Comparison of ENCODE assay signal across 14 cellular contexts in the genomic region with DNA sequence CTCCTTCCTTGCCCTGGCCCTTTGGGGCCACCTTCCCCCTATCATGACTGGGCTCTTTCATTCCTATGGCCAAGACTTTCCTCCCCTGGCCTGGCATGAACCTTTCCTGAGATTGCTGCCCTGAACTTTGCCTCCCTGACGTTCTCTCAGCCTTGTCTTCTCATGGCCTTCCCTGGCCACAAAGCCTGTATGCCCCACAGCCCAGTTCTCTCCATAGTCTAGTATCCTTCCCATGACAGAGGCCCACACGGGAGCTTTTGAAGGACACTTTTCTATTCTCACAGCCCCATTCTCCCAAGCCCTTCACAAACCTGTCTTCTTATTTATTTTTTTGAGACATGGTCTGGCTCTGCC. TPM values are rescaled to one million over a fixed set of nuclear protein-coding genes. Genes with fewer than 3 reads are reported as not detected.
A peak's percentile ranks its signal among the peaks of the same experiment; 100 is the strongest.
DNase-seq lines count a peak whose midpoint lies in the region; ATAC-seq and TF ChIP-seq lines count a peak whose summit lies in the region.
"Had no signal": no experiment of that assay in that cellular context is flagged by ENCODE, and none has a peak within 500 bp of the region (broad histone marks: within the 10 kb centered on the region; RNA-seq: fewer than 3 reads in every experiment).

No MANE protein-coding gene starts in this region.

- H3K9me3 Mint-ChIP-seq in Calu3 (ENCODE audit: low read depth, unreplicated experiment), result no peaks in the 10 kb centered on the region
- H3K9me3 Mint-ChIP-seq in natural killer cell treated with Interleukin-12 subunit alpha and Interleukin-12 subunit beta and Interleukin-15 and Interleukin-18, amount 100 ng/mL, for 72 hours, result no peaks in the 10 kb centered on the region

- no peak for TF ChIP-seq POLR2A in adrenal gland (IDR thresholded peaks at IDR 0.05)
- TF ChIP-seq POLR2A in body of pancreas (IDR thresholded peaks at IDR 0.05), result no peak

- WGBS in adrenal gland, 4 donors, result 35 to 48% (median 45%) methylated on average over 2 of the region's 2 CpGs
- 56% methylated on average over 2 of the region's 2 CpGs for WGBS in body of pancreas, 2 donors

- DNase-seq in A673 (ENCODE audit: low spot score) (no peak), Calu3 (no peak), adrenal gland (no peak), body of pancreas (no peak), NCI-H345 (lab: John Stamatoyannopoulos, UW) (no peak), posterior vena cava (ENCODE audit: low spot score) (no peak)
- no peak for DNase-seq in natural killer cell treated with Interleukin-12 subunit alpha and Interleukin-12 subunit beta and Interleukin-15 and Interleukin-18, amount 100 ng/mL, for 72 hours (ENCODE audit: low spot score)
- DNase-seq: esophagus squamous epithelium, NCI-H1694 treated with DMSO at 0.1 percent for 48 hours, SW 1271 had no signal

- no peak overlapping the region for H3K4me3 ChIP-seq in A673 (ENCODE audit: low read depth, low read length, poor library complexity, severe bottlenecking)
- H3K4me3 ChIP-seq in adrenal gland, result no peak overlapping the region
- H3K4me3 ChIP-seq in body of pancreas, result no peak overlapping the region
- H3K4me3 ChIP-seq: skin epidermis had no signal

- H3K27ac ChIP-seq in A673 (ENCODE audit: low read depth, low read length, poor library complexity, severe bottlenecking) (peak overlapping the region; percentile 98), adrenal gland (peak overlapping the region in 3 of 5 donors; percentile 82 to 96 (median 96)), body of pancreas (no peak overlapping the region)

- peak overlapping the region; percentile 93 for H3K27ac Mint-ChIP-seq in Calu3 (ENCODE audit: unreplicated experiment)
- H3K27ac Mint-ChIP-seq in natural killer cell treated with Interleukin-12 subunit alpha and Interleukin-12 subunit beta and Interleukin-15 and Interleukin-18, amount 100 ng/mL, for 72 hours, result peak overlapping the region; percentile 75

- peak overlapping the region; percentile 75 for H3K4me3 Mint-ChIP-seq in Calu3 (ENCODE audit: low read depth, unreplicated experiment)
- H3K4me3 Mint-ChIP-seq in natural killer cell treated with Interleukin-12 subunit alpha and Interleukin-12 subunit beta and Interleukin-15 and Interleukin-18, amount 100 ng/mL, for 72 hours, result peak overlapping the region; percentile 65

- H3K36me3 ChIP-seq in A673 (ENCODE audit: insufficient read depth, low read length, poor library complexity, severe bottlenecking), result peaks cover 52% of the 10 kb centered on the region
- H3K36me3 ChIP-seq in adrenal gland (replicated peaks in 1 of 2), result peaks cover 0 to 21% of the 10 kb centered on the region in 2 donors
- H3K36me3 ChIP-seq in body of pancreas (replicated peaks in 1 of 2; ENCODE audit: insufficient read depth in 1 of 2, low read depth in 2 of 2), result no peaks in the 10 kb centered on the region

- POLR2A ChIA-PET in A673 (lab: Charles Lee; ENCODE audit: low non-redundant PET), result interaction anchor here (0.6 kb wide), 1 partner anchor 24 kb away, joined by 3 read pairs; no protein-coding TSS in a partner anchor

- H3K4me1 Mint-ChIP-seq in Calu3 (ENCODE audit: low read depth, unreplicated experiment), result peaks cover 37% of the 10 kb centered on the region
- peaks cover 36 to 47% of the 10 kb centered on the region in 2 donors for H3K4me1 Mint-ChIP-seq in natural killer cell treated with Interleukin-12 subunit alpha and Interleukin-12 subunit beta and Interleukin-15 and Interleukin-18, amount 100 ng/mL, for 72 hours (ENCODE audit: low read depth in 2 of 2)

- no peak for ATAC-seq in natural killer cell treated with Interleukin-12 subunit alpha and Interleukin-12 subunit beta and Interleukin-15 and Interleukin-18, amount 100 ng/mL, for 72 hours
- ATAC-seq in body of pancreas (no peak), HG03159 (IDR thresholded peaks at IDR 0.05; ENCODE audit: unreplicated experiment) (no peak)

- H3K4me1 ChIP-seq in A673 (ENCODE audit: insufficient read depth, low read length, poor library complexity, severe bottlenecking) (peaks cover 23% of the 10 kb centered on the region), adrenal gland (replicated peaks in 1 of 2) (peaks cover 15 to 59% of the 10 kb centered on the region in 2 donors), body of pancreas (peaks cover 38% of the 10 kb centered on the region)

- peaks cover 96% of the 10 kb centered on the region for H3K36me3 Mint-ChIP-seq in Calu3 (ENCODE audit: insufficient read depth, unreplicated experiment)
- no peaks in the 10 kb centered on the region for H3K36me3 Mint-ChIP-seq in natural killer cell treated with Interleukin-12 subunit alpha and Interleukin-12 subunit beta and Interleukin-15 and Interleukin-18, amount 100 ng/mL, for 72 hours

- intact Hi-C loops in A673 (cut with micrococcal nuclease; ENCODE audit: unreplicated experiment) (loop anchor here (2.0 to 5.0 kb wide), 3 partner anchors 14 to 187 kb away; a partner anchor contains a TSS), Calu3 (cut with micrococcal nuclease; ENCODE audit: unreplicated experiment) (no loop called here), adrenal gland (cut with DNase I) (no loop called here), body of pancreas (cut with DNase I) (no loop called here), posterior vena cava (cut with DNase I) (loop anchor here in 1 of 2 donors (2.0 kb wide), 1 partner anchor 68 kb away; no protein-coding TSS in a partner anchor)

- H3K27me3 ChIP-seq in A673 (replicated peaks; ENCODE audit: insufficient read depth, low read depth, low read length, poor library complexity) (no peaks in the 10 kb centered on the region), adrenal gland (no peaks in the 10 kb centered on the region), body of pancreas (no peaks in the 10 kb centered on the region)
- H3K27me3 ChIP-seq: esophagus squamous epithelium had no signal

- BruUV-seq in A673 (replicated peaks; lab: Mats Ljungman, UMichigan), result no TSS peak
- BruUV-seq in Calu3 (replicated peaks; lab: Mats Ljungman, UMichigan), result no TSS peak

- H3K27me3 Mint-ChIP-seq in Calu3 (ENCODE audit: unreplicated experiment), result peaks cover 12% of the 10 kb centered on the region
- no peaks in the 10 kb centered on the region for H3K27me3 Mint-ChIP-seq in natural killer cell treated with Interleukin-12 subunit alpha and Interleukin-12 subunit beta and Interleukin-15 and Interleukin-18, amount 100 ng/mL, for 72 hours

- H3K9me3 ChIP-seq in A673 (ENCODE audit: low read depth, low read length, poor library complexity, severe bottlenecking) (no peaks in the 10 kb centered on the region), adrenal gland (replicated peaks in 1 of 3) (no peaks in the 10 kb centered on the region), body of pancreas (no peaks in the 10 kb centered on the region)
- H3K9me3 ChIP-seq: esophagus squamous epithelium had no signal

- TF ChIP-seq CTCF in A673 (conservative IDR thresholded peaks at IDR 0.05; ENCODE audit: low read depth, low read length) (no peak), Calu3 (IDR thresholded peaks at IDR 0.05; ENCODE audit: unreplicated experiment) (no peak), adrenal gland (IDR thresholded peaks at IDR 0.05) (no peak), body of pancreas (IDR thresholded peaks at IDR 0.05) (no peak)

- CTCF ChIA-PET in A673 (lab: Charles Lee), result interaction anchor here (0.6 to 1.2 kb wide), 2 partner anchors 12 to 67 kb away, joined by 3 to 4 read pairs; a partner anchor contains a TSS
- CTCF ChIA-PET in Calu3 (lab: Charles Lee), result interaction anchor here (0.6 kb wide), 1 partner anchor 59 kb away, joined by 3 read pairs; no protein-coding TSS in a partner anchor

RNA-seq across cellular contexts. Expression of a gene that starts 4.5 kb away (rescaled TPM):
- total RNA-seq in A673 (2021) (not detected in 2 replicates), Calu3 (2022) (not detected in 2 replicates), adrenal gland (not detected), body of pancreas (not detected), posterior vena cava (not detected)
- not detected for polyA plus RNA-seq in adrenal gland
- not detected for total RNA-seq in natural killer cell treated with Interleukin-12 subunit alpha and Interleukin-12 subunit beta and Interleukin-15 and Interleukin-18, amount 100 ng/mL, for 72 hours
- total RNA-seq: bronchial epithelial cell, esophagus squamous epithelium, mucosa of gallbladder had no signal

RNA-seq across cellular contexts. Expression of a gene that starts 4.7 kb away (rescaled TPM):
- total RNA-seq in A673 (2021) (226 and 260 TPM in 2 replicates), Calu3 (2022) (96.7 and 103 TPM in 2 replicates), adrenal gland (100 to 1,000 TPM; 152 to 505 (median 289) TPM), body of pancreas (100 to 1,000 TPM; 219 to 302 TPM), posterior vena cava (100 to 1,000 TPM; 189 to 206 TPM)
- 100 to 1,000 TPM in 2 of 3 donors, 10 to 100 TPM in 1; 58.4 to 335 (median 271) TPM for polyA plus RNA-seq in adrenal gland
- 100 to 1,000 TPM in 1 of 2 donors, 10 to 100 TPM in 1; 89.7 to 106 TPM for total RNA-seq in natural killer cell treated with Interleukin-12 subunit alpha and Interleukin-12 subunit beta and Interleukin-15 and Interleukin-18, amount 100 ng/mL, for 72 hours

RNA-seq across cellular contexts. Expression of a gene that starts 11.4 kb away (rescaled TPM):
- total RNA-seq in A673 (2021) (139 and 144 TPM in 2 replicates), Calu3 (2022) (59.9 and 62.0 TPM in 2 replicates), adrenal gland (100 to 1,000 TPM in 4 of 8 donors, 10 to 100 TPM in 4; 51.0 to 263 (median 110) TPM), body of pancreas (10 to 100 TPM; 36.1 to 86.7 TPM), posterior vena cava (100 to 1,000 TPM in 1 of 2 donors, 10 to 100 TPM in 1; 97.0 to 106 TPM)
- 100 to 1,000 TPM in 2 of 3 donors, 10 to 100 TPM in 1; 57.4 to 482 (median 258) TPM for polyA plus RNA-seq in adrenal gland
- 10 to 100 TPM; 36.5 to 62.2 TPM for total RNA-seq in natural killer cell treated with Interleukin-12 subunit alpha and Interleukin-12 subunit beta and Interleukin-15 and Interleukin-18, amount 100 ng/mL, for 72 hours

RNA-seq across cellular contexts. Expression of a gene that starts 12.0 kb away (rescaled TPM):
- total RNA-seq in A673 (2021), result 2.3 and 3.3 TPM in 2 replicates
- 42.4 and 46.3 TPM in 2 replicates for total RNA-seq in Calu3 (2022)
- total RNA-seq in adrenal gland, result 10 to 100 TPM; 24.5 to 86.2 (median 63.5) TPM
- polyA plus RNA-seq in adrenal gland, result 100 to 1,000 TPM in 2 of 3 donors, 10 to 100 TPM in 1; 36.2 to 204 (median 127) TPM
- 100 to 1,000 TPM in 1 of 2 donors, 10 to 100 TPM in 1; 71.6 to 131 TPM for total RNA-seq in natural killer cell treated with Interleukin-12 subunit alpha and Interleukin-12 subunit beta and Interleukin-15 and Interleukin-18, amount 100 ng/mL, for 72 hours
- 10 to 100 TPM; 18.4 to 19.4 TPM for total RNA-seq in body of pancreas
- 10 to 100 TPM; 18.7 to 31.4 TPM for total RNA-seq in posterior vena cava

RNA-seq across cellular contexts. Expression of a gene that starts 24.8 kb away (rescaled TPM):
- total RNA-seq in A673 (2021) (138 and 155 TPM in 2 replicates), Calu3 (2022) (14.5 and 16.1 TPM in 2 replicates), adrenal gland (10 to 100 TPM in 7 of 8 donors, 1 to 10 TPM in 1; 8.0 to 53.6 (median 35.1) TPM), body of pancreas (10 to 100 TPM in 1 of 2 donors, 1 to 10 TPM in 1; 4.4 to 11.9 TPM), posterior vena cava (10 to 100 TPM; 45.6 to 57.1 TPM)
- 100 to 1,000 TPM in 1 of 3 donors, 10 to 100 TPM in 2; 29.5 to 113 (median 42.3) TPM for polyA plus RNA-seq in adrenal gland
- total RNA-seq in natural killer cell treated with Interleukin-12 subunit alpha and Interleukin-12 subunit beta and Interleukin-15 and Interleukin-18, amount 100 ng/mL, for 72 hours, result 100 to 1,000 TPM; 151 to 158 TPM

Comparison
In these comparisons a context has a peak if more than half of its experiments do, and no peak if none do; other contexts are left out.
1. H3K27ac ChIP-seq: peak in A673 (single experiment) and adrenal gland (3 of 5); none in body of pancreas (0 of 4).